ENCODE assay signal across 30 cellular contexts in genomic region chrX:2243913-2244460, GRCh38.
DNase-seq lines count a peak whose midpoint lies in the region; ATAC-seq and TF ChIP-seq lines count a peak whose summit lies in the region.
"Had no signal": no experiment of that assay in that cellular context is flagged by ENCODE, and none has a peak within 500 bp of the region (broad histone marks: within the 10 kb centered on the region; RNA-seq: fewer than 3 reads in every experiment).

No MANE protein-coding gene starts in this region.

- no peaks in the 10 kb centered on the region for H3K36me3 Mint-ChIP-seq in natural killer cell treated with Interleukin-12 subunit alpha and Interleukin-12 subunit beta and Interleukin-15 and Interleukin-18, amount 100 ng/mL, for 72 hours
- H3K36me3 Mint-ChIP-seq in activated CD4-positive, alpha-beta T cell treated with anti-CD3 and anti-CD28 coated beads for 36 hours (ENCODE audit: low read depth), result peaks cover 53% of the 10 kb centered on the region

- H3K9me3 Mint-ChIP-seq in natural killer cell treated with Interleukin-12 subunit alpha and Interleukin-12 subunit beta and Interleukin-15 and Interleukin-18, amount 100 ng/mL, for 72 hours, result no peaks in the 10 kb centered on the region
- H3K9me3 Mint-ChIP-seq in activated CD4-positive, alpha-beta T cell treated with anti-CD3 and anti-CD28 coated beads for 36 hours (ENCODE audit: low read depth), result peaks cover 21% of the 10 kb centered on the region
- H3K9me3 Mint-ChIP-seq: neural crest cell had no signal

- H2BK120ac ChIP-seq in mesenchymal stem cell (ENCODE audit: low read depth, low read length), result no peak overlapping the region

- no peaks in the 10 kb centered on the region for H3F3A ChIP-seq in GM23248 (ENCODE audit: insufficient read depth)

- H2BK15ac ChIP-seq in mesenchymal stem cell (ENCODE audit: low read depth, poor library complexity, severe bottlenecking), result no peak overlapping the region

- H4K8ac ChIP-seq in mesenchymal stem cell (ENCODE audit: low read length), result no peak overlapping the region

- WGBS in GM23248 (ENCODE audit: low coverage in 1 of 2, low lambda C conversion rate in 2 of 2, missing lambda C conversion rate in 2 of 2), 2 experiments, result 24 to 28% methylated on average over 12 of the region's 12 CpGs
- WGBS in mesenchymal stem cell, result 93% methylated on average over 10 of the region's 12 CpGs

- intact Hi-C loops in activated CD4-positive, alpha-beta T cell treated with anti-CD3 and anti-CD28 coated beads for 36 hours (cut with DNase I, micrococcal nuclease), result no loop called here

- in situ Hi-C loops in GM23248 (cut with MboI) (no loop called here), GM13976 (cut with MboI; ENCODE audit: low sequenced_read_pairs, unreplicated experiment) (no loop called here)

- H3K27me3 Mint-ChIP-seq in natural killer cell treated with Interleukin-12 subunit alpha and Interleukin-12 subunit beta and Interleukin-15 and Interleukin-18, amount 100 ng/mL, for 72 hours, result no peaks in the 10 kb centered on the region
- H3K27me3 Mint-ChIP-seq in activated CD4-positive, alpha-beta T cell treated with anti-CD3 and anti-CD28 coated beads for 36 hours, result no peaks in the 10 kb centered on the region
- H3K27me3 Mint-ChIP-seq: activated naive CD8-positive, alpha-beta T cell treated with anti-CD3 and anti-CD28 coated beads, Interleukin-2, amount 10 ng/mL, durations not matched to agents 7 days and 5 days; effector memory CD8-positive, alpha-beta T cell; progenitor cell of endocrine pancreas; stimulated activated naive B cell treated with anti-CD40 and anti-IgM and Interleukin-4, amounts not matched to agents 10 μg/mL and 1 μg/mL and 100 μg/mL, for 72 hours had no signal

- H3K27ac ChIP-seq in GM23248, result no peak overlapping the region
- H3K27ac ChIP-seq in mesenchymal stem cell (ENCODE audit: low read length, poor library complexity, severe bottlenecking), result no peak overlapping the region
- H3K27ac ChIP-seq: colonic mucosa, esophagus muscularis mucosa, KMS-11, skin epidermis had no signal

- H3K4me1 Mint-ChIP-seq in natural killer cell treated with Interleukin-12 subunit alpha and Interleukin-12 subunit beta and Interleukin-15 and Interleukin-18, amount 100 ng/mL, for 72 hours (ENCODE audit: low read depth in 2 of 2), result peaks cover 0 to 8% of the 10 kb centered on the region in 2 donors
- no peaks in the 10 kb centered on the region for H3K4me1 Mint-ChIP-seq in activated CD4-positive, alpha-beta T cell treated with anti-CD3 and anti-CD28 coated beads for 36 hours
- H3K4me1 Mint-ChIP-seq: activated naive CD8-positive, alpha-beta T cell treated with anti-CD3 and anti-CD28 coated beads, Interleukin-2, amount 10 ng/mL, durations not matched to agents 7 days and 5 days; stimulated activated naive B cell treated with anti-CD40 and anti-IgM and Interleukin-4, amounts not matched to agents 10 μg/mL and 1 μg/mL and 100 μg/mL, for 72 hours had no signal

- H2BK12ac ChIP-seq in mesenchymal stem cell (ENCODE audit: low read length in 2 of 2), result no peak overlapping the region

- peaks cover 10% of the 10 kb centered on the region for H3K79me1 ChIP-seq in mesenchymal stem cell (replicated peaks; ENCODE audit: low read length, poor library complexity, severe bottlenecking)

- H4K91ac ChIP-seq in mesenchymal stem cell (ENCODE audit: low read length), result no peak overlapping the region

- H3K23ac ChIP-seq in mesenchymal stem cell (ENCODE audit: low read length in 2 of 2), result no peak overlapping the region

- H3K4me1 ChIP-seq in GM23248 (ENCODE audit: insufficient read depth), result no peaks in the 10 kb centered on the region
- no peaks in the 10 kb centered on the region for H3K4me1 ChIP-seq in mesenchymal stem cell (ENCODE audit: control insufficient read depth, insufficient read depth, low read depth, low read length)
- H3K4me1 ChIP-seq: colonic mucosa, esophagus muscularis mucosa had no signal

- no peaks in the 10 kb centered on the region for H3K27me3 ChIP-seq in GM23248 (replicated peaks; ENCODE audit: insufficient read depth)
- H3K27me3 ChIP-seq in mesenchymal stem cell (ENCODE audit: control insufficient read depth in 1 of 2, insufficient read depth in 1 of 2, low read length in 2 of 2), result no peaks in the 10 kb centered on the region
- H3K27me3 ChIP-seq: colonic mucosa, esophagus muscularis mucosa had no signal

- no peaks in the 10 kb centered on the region for H3K9me3 ChIP-seq in GM23248 (ENCODE audit: low read depth)
- H3K9me3 ChIP-seq in mesenchymal stem cell (ENCODE audit: control insufficient read depth, low read length), result no peaks in the 10 kb centered on the region
- H3K9me3 ChIP-seq: colonic mucosa, esophagus muscularis mucosa, SK-N-SH had no signal

- H3K18ac ChIP-seq in mesenchymal stem cell (ENCODE audit: low read depth in 1 of 2, low read length in 2 of 2), result no peak overlapping the region

- DNase-seq in A172 (ENCODE audit: low spot score), result peak; percentile 85
- peak; percentile 12 for DNase-seq in GM23248
- DNase-seq in amniotic epithelial cell (ENCODE audit: low read depth), result peak; percentile 68
- peak; percentile 13 for DNase-seq in mesenchymal stem cell
- DNase-seq in activated effector memory CD4-positive, alpha-beta T cell treated with anti-CD3 and anti-CD28 coated beads, Interleukin-2, amount 50 U/mL, for 16 hours, result no peak
- DNase-seq in natural killer cell treated with Interleukin-12 subunit alpha and Interleukin-12 subunit beta and Interleukin-15 and Interleukin-18, amount 100 ng/mL, for 72 hours (ENCODE audit: low spot score), result no peak
- no peak for DNase-seq in GM13976 (ENCODE audit: low spot score)
- DNase-seq in activated CD4-positive, alpha-beta T cell treated with anti-CD3 and anti-CD28 coated beads for 36 hours, result no peak
- DNase-seq: 8988T; activated CD4-positive, alpha-beta T cell treated with anti-CD3 and anti-CD28 coated beads, Interleukin-2, amount 50 U/mL, for 48 hours; activated CD8-positive, alpha-beta memory T cell treated with anti-CD3 and anti-CD28 coated beads, Interleukin-2, amount 50 U/mL, for 48 hours; activated naive CD8-positive, alpha-beta T cell treated with anti-CD3 and anti-CD28 coated beads, Interleukin-2, amount 10 ng/mL, durations not matched to agents 7 days and 5 days; C1 segment of cervical spinal cord; Calu3; colonic mucosa; effector memory CD8-positive, alpha-beta T cell; HCEC 1CT; left cardiac atrium; NCI-H1694 treated with DMSO at 0.1 percent for 48 hours; NCI-H69; RPMI8226; SK-N-SH; stimulated activated CD4-positive, alpha-beta T cell treated with anti-CD3 and anti-CD28 coated beads, Interleukin-2, amount 100 ng/mL, for 24 hours; stimulated activated naive B cell treated with anti-CD40 and anti-IgM and Interleukin-4, amounts not matched to agents 10 μg/mL and 1 μg/mL and 100 μg/mL, for 72 hours had no signal

- H3K4me3 ChIP-seq in GM23248 (no peak overlapping the region), mesenchymal stem cell (ENCODE audit: insufficient read depth in 1 of 2, low read depth in 1 of 2, low read length in 2 of 2) (no peak overlapping the region)
- H3K4me3 ChIP-seq: colonic mucosa, esophagus muscularis mucosa, skin epidermis had no signal

- H3K14ac ChIP-seq in mesenchymal stem cell (ENCODE audit: low read length in 2 of 2), result no peak overlapping the region

- H3K9ac ChIP-seq in GM23248 (no peak overlapping the region), mesenchymal stem cell (ENCODE audit: low read length) (no peak overlapping the region)
- H3K9ac ChIP-seq: KMS-11, SK-N-SH had no signal

- no peak overlapping the region for H2BK5ac ChIP-seq in mesenchymal stem cell (ENCODE audit: low read depth, low read length, poor library complexity, severe bottlenecking)

- no peaks in the 10 kb centered on the region for H3K9me2 ChIP-seq in GM23248 (ENCODE audit: insufficient read depth)
- H3K9me2 ChIP-seq: SK-N-SH had no signal

- no peaks in the 10 kb centered on the region for H3K36me3 ChIP-seq in GM23248 (ENCODE audit: low read depth)
- peaks cover 16 to 23% of the 10 kb centered on the region in 2 experiments for H3K36me3 ChIP-seq in mesenchymal stem cell (ENCODE audit: control insufficient read depth in 1 of 2, insufficient read depth in 2 of 2, low read depth in 1 of 2, low read length in 2 of 2)
- H3K36me3 ChIP-seq: colonic mucosa had no signal

- no peaks in the 10 kb centered on the region for H4K20me1 ChIP-seq in GM23248 (ENCODE audit: insufficient read depth)

- H3K4ac ChIP-seq in mesenchymal stem cell (ENCODE audit: low read depth in 1 of 2, low read length in 2 of 2), result no peak overlapping the region

- no peak for ATAC-seq in natural killer cell treated with Interleukin-12 subunit alpha and Interleukin-12 subunit beta and Interleukin-15 and Interleukin-18, amount 100 ng/mL, for 72 hours
- ATAC-seq in activated CD4-positive, alpha-beta T cell treated with anti-CD3 and anti-CD28 coated beads for 36 hours, result no peak
- ATAC-seq: effector memory CD8-positive, alpha-beta T cell; left cardiac atrium; stimulated activated naive B cell treated with anti-CD40 and anti-IgM and Interleukin-4, amounts not matched to agents 10 μg/mL and 1 μg/mL and 100 μg/mL, for 72 hours had no signal

- H2AK5ac ChIP-seq in mesenchymal stem cell (ENCODE audit: low read length, severe bottlenecking), result no peak overlapping the region

- H2AFZ ChIP-seq in GM23248 (no peak overlapping the region), mesenchymal stem cell (ENCODE audit: low read depth, low read length) (no peak overlapping the region)

- H3K79me2 ChIP-seq in GM23248 (ENCODE audit: insufficient read depth), result no peaks in the 10 kb centered on the region

- no peak overlapping the region for H3K27ac Mint-ChIP-seq in natural killer cell treated with Interleukin-12 subunit alpha and Interleukin-12 subunit beta and Interleukin-15 and Interleukin-18, amount 100 ng/mL, for 72 hours
- H3K27ac Mint-ChIP-seq in activated CD4-positive, alpha-beta T cell treated with anti-CD3 and anti-CD28 coated beads for 36 hours, result no peak overlapping the region
- H3K27ac Mint-ChIP-seq: activated naive CD8-positive, alpha-beta T cell treated with anti-CD3 and anti-CD28 coated beads, Interleukin-2, amount 10 ng/mL, durations not matched to agents 7 days and 5 days; activated T-helper 2 cell treated with anti-CD3 and anti-CD28 coated beads, Interferon-gamma antibody, Interleukin-2, Interleukin-4, amounts not matched to agents 10 μg/mL and 5 μg/mL and 100 μg/mL, durations not matched to agents 14 hours and 24 hours and 36 hours; effector memory CD8-positive, alpha-beta T cell; progenitor cell of endocrine pancreas; stimulated activated naive B cell treated with anti-CD40 and anti-IgM and Interleukin-4, amounts not matched to agents 10 μg/mL and 1 μg/mL and 100 μg/mL, for 72 hours had no signal

- POLR2A ChIA-PET in activated CD4-positive, alpha-beta T cell treated with anti-CD3 and anti-CD28 coated beads for 36 hours (lab: Charles Lee), result no interaction called here

- H3K4me2 ChIP-seq in GM23248 (ENCODE audit: unreplicated experiment) (no peak overlapping the region), mesenchymal stem cell (ENCODE audit: low read length, poor library complexity, severe bottlenecking) (no peak overlapping the region)
- H3K4me2 ChIP-seq: KMS-11, SK-N-SH had no signal

- TF ChIP-seq CTCF in GM13976 (IDR thresholded peaks at IDR 0.05; ENCODE audit: borderline replicate concordance, control extremely low read depth, extremely low read depth, insufficient read depth, missing control alignments), result no peak

- H3K4me3 Mint-ChIP-seq in natural killer cell treated with Interleukin-12 subunit alpha and Interleukin-12 subunit beta and Interleukin-15 and Interleukin-18, amount 100 ng/mL, for 72 hours, result no peak overlapping the region
- no peak overlapping the region for H3K4me3 Mint-ChIP-seq in activated CD4-positive, alpha-beta T cell treated with anti-CD3 and anti-CD28 coated beads for 36 hours
- H3K4me3 Mint-ChIP-seq: activated naive CD8-positive, alpha-beta T cell treated with anti-CD3 and anti-CD28 coated beads, Interleukin-2, amount 10 ng/mL, durations not matched to agents 7 days and 5 days; effector memory CD8-positive, alpha-beta T cell; neural crest cell; stimulated activated naive B cell treated with anti-CD40 and anti-IgM and Interleukin-4, amounts not matched to agents 10 μg/mL and 1 μg/mL and 100 μg/mL, for 72 hours had no signal

- CTCF ChIA-PET in activated CD4-positive, alpha-beta T cell treated with anti-CD3 and anti-CD28 coated beads for 36 hours (lab: Charles Lee), result no interaction called here

Comparison
In these comparisons a context has a peak if more than half of its experiments do, and no peak if none do; other contexts are left out.
1. DNase-seq: peak in A172 (single experiment), GM23248 (single experiment), amniotic epithelial cell (single experiment) and mesenchymal stem cell (single experiment); none in activated effector memory CD4-positive, alpha-beta T cell treated with anti-CD3 and anti-CD28 coated beads, Interleukin-2, amount 50 U/mL, for 16 hours (single experiment), natural killer cell treated with Interleukin-12 subunit alpha and Interleukin-12 subunit beta and Interleukin-15 and Interleukin-18, amount 100 ng/mL, for 72 hours (single experiment), GM13976 (single experiment) and activated CD4-positive, alpha-beta T cell treated with anti-CD3 and anti-CD28 coated beads for 36 hours (single experiment).